ENCODE assay signal across 18 cellular contexts in the genomic region with DNA sequence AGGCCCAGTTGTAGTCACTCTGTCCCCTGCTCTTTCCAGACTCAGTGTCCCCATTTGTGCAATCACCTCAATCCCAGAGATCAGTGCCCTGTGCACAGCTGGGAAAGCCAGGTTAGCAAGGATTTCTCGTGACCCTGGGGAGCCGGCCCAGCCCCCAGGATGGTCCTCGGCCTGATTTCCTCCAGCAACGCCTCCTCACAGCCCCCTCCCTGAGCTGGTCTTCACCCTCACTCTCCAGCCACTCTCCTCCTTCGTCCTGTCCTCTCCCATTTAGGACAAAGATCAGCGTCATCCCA.
DNase-seq lines count a peak whose midpoint lies in the region; ATAC-seq, FAIRE-seq and TF ChIP-seq lines count a peak whose summit lies in the region.
"Had no signal": no experiment of that assay in that cellular context is flagged by ENCODE, and none has a peak within 500 bp of the region (broad histone marks: within the 10 kb centered on the region; RNA-seq: fewer than 3 reads in every experiment).

No MANE protein-coding gene starts in this region.

- no peak for TF ChIP-seq CTCF in brain (conservative IDR thresholded peaks at IDR 0.05)
- TF ChIP-seq CTCF in neural progenitor cell (IDR thresholded peaks at IDR 0.05): no peak

- peaks cover 2% of the 10 kb centered on the region for H3K9me3 ChIP-seq in right cardiac atrium (ENCODE audit: control insufficient read depth, low read length)
- H3K9me3 ChIP-seq in neural progenitor cell (ENCODE audit: low read depth): no peaks in the 10 kb centered on the region
- H3K9me3 ChIP-seq: BE2C had no signal

- H3K27me3 Mint-ChIP-seq in brain (no peaks in the 10 kb centered on the region), neural progenitor cell (ENCODE audit: insufficient read depth, low read depth) (peaks cover 22% of the 10 kb centered on the region)
- H3K27me3 Mint-ChIP-seq in activated CD8-positive, alpha-beta T cell treated with anti-CD3 and anti-CD28 coated beads, Interleukin-2, amount 10 ng/mL, durations not matched to agents 7 days and 5 days (ENCODE audit: low read depth): peaks cover 5% of the 10 kb centered on the region

- no peaks in the 10 kb centered on the region for H4K20me1 ChIP-seq in neural progenitor cell (ENCODE audit: low read depth)

- peak overlapping the region in 2 of 5 experiments; percentile 13 to 27 for H3K4me3 Mint-ChIP-seq in brain
- H3K4me3 Mint-ChIP-seq in neural progenitor cell: no peak overlapping the region
- no peak overlapping the region for H3K4me3 Mint-ChIP-seq in activated CD8-positive, alpha-beta T cell treated with anti-CD3 and anti-CD28 coated beads, Interleukin-2, amount 10 ng/mL, durations not matched to agents 7 days and 5 days
- H3K4me3 Mint-ChIP-seq: HFFc6 had no signal

- H3K4me2 ChIP-seq in neural progenitor cell: peak overlapping the region; percentile 38

- 89% methylated on average over 6 of the region's 6 CpGs for WGBS in right cardiac atrium

- no peak overlapping the region for H3K27ac ChIP-seq in right cardiac atrium (ENCODE audit: low read length)
- H3K27ac ChIP-seq in neural progenitor cell: no peak overlapping the region
- H3K27ac ChIP-seq: HL-60 had no signal

- no peak overlapping the region for H3K9ac ChIP-seq in neural progenitor cell

- intact Hi-C loops in cardiac septum (cut with DNase I): no loop called here
- intact Hi-C loops in right cardiac atrium (cut with DNase I): no loop called here

- H2AFZ ChIP-seq in neural progenitor cell (replicated peaks): no peak overlapping the region

- H3K9me3 Mint-ChIP-seq in brain (peaks cover 14 to 32% (median 20%) of the 10 kb centered on the region in 5 experiments), neural progenitor cell (peaks cover 14% of the 10 kb centered on the region)
- peaks cover 6% of the 10 kb centered on the region for H3K9me3 Mint-ChIP-seq in activated CD8-positive, alpha-beta T cell treated with anti-CD3 and anti-CD28 coated beads, Interleukin-2, amount 10 ng/mL, durations not matched to agents 7 days and 5 days (ENCODE audit: insufficient read depth)

- H3K79me2 ChIP-seq in neural progenitor cell (ENCODE audit: low read depth): no peaks in the 10 kb centered on the region

- ATAC-seq in right cardiac atrium: no peak
- ATAC-seq in activated CD8-positive, alpha-beta T cell treated with anti-CD3 and anti-CD28 coated beads, Interleukin-2, amount 10 ng/mL, durations not matched to agents 7 days and 5 days: no peak
- ATAC-seq: K562 had no signal

- H3K27me3 ChIP-seq in right cardiac atrium (ENCODE audit: control insufficient read depth, insufficient read depth): no peaks in the 10 kb centered on the region
- no peaks in the 10 kb centered on the region for H3K27me3 ChIP-seq in neural progenitor cell
- H3K27me3 ChIP-seq: BE2C had no signal

- CTCF ChIA-PET in activated CD8-positive, alpha-beta T cell treated with anti-CD3 and anti-CD28 coated beads, Interleukin-2, amount 10 ng/mL, durations not matched to agents 7 days and 5 days (lab: Charles Lee): no interaction called here

- H3K36me3 ChIP-seq in neural progenitor cell: no peaks in the 10 kb centered on the region
- H3K36me3 ChIP-seq: BE2C had no signal

- H3K36me3 Mint-ChIP-seq in brain (peaks cover 5% of the 10 kb centered on the region), neural progenitor cell (peaks cover 2% of the 10 kb centered on the region)
- H3K36me3 Mint-ChIP-seq in activated CD8-positive, alpha-beta T cell treated with anti-CD3 and anti-CD28 coated beads, Interleukin-2, amount 10 ng/mL, durations not matched to agents 7 days and 5 days (ENCODE audit: low read depth): no peaks in the 10 kb centered on the region

- POLR2A ChIA-PET in activated CD8-positive, alpha-beta T cell treated with anti-CD3 and anti-CD28 coated beads, Interleukin-2, amount 10 ng/mL, durations not matched to agents 7 days and 5 days (lab: Charles Lee): no interaction called here

- DNase-seq in cardiac septum (ENCODE audit: low spot score) (peak; percentile 43), right cardiac atrium (no peak), neural progenitor cell (ENCODE audit: low spot score) (no peak), RCC 7860 (ENCODE audit: low spot score) (no peak), NCI-H524 (lab: John Stamatoyannopoulos, UW) (no peak)
- DNase-seq in activated CD8-positive, alpha-beta T cell treated with anti-CD3 and anti-CD28 coated beads, Interleukin-2, amount 10 ng/mL, durations not matched to agents 7 days and 5 days: no peak
- DNase-seq: GF-D8, HFFc6, NCI-H1436 treated with DMSO at 0.1 percent for 48 hours, NCI-H2081 treated with DMSO at 0.1 percent for 48 hours, NCI-H226, NCI-H526 treated with DMSO at 0.1 percent for 48 hours, SHP77 treated with DMSO at 0.1 percent for 48 hours had no signal

- no peaks in the 10 kb centered on the region for H3F3A ChIP-seq in neural progenitor cell (ENCODE audit: low read depth)

- H3K4me1 Mint-ChIP-seq in brain (peaks cover 75% of the 10 kb centered on the region), neural progenitor cell (peaks cover 37% of the 10 kb centered on the region)
- H3K4me1 Mint-ChIP-seq in activated CD8-positive, alpha-beta T cell treated with anti-CD3 and anti-CD28 coated beads, Interleukin-2, amount 10 ng/mL, durations not matched to agents 7 days and 5 days (ENCODE audit: low read depth): peaks cover 7% of the 10 kb centered on the region

- H3K27ac Mint-ChIP-seq in brain (peak overlapping the region; percentile 83 to 96 (median 94)), neural progenitor cell (peak overlapping the region; percentile 70)
- H3K27ac Mint-ChIP-seq in activated CD8-positive, alpha-beta T cell treated with anti-CD3 and anti-CD28 coated beads, Interleukin-2, amount 10 ng/mL, durations not matched to agents 7 days and 5 days: no peak overlapping the region
- H3K27ac Mint-ChIP-seq: HFFc6 had no signal

- H3K4me1 ChIP-seq in right cardiac atrium (ENCODE audit: control insufficient read depth, insufficient read depth, low read length) (no peaks in the 10 kb centered on the region), neural progenitor cell (peaks cover 28% of the 10 kb centered on the region)

- FAIRE-seq in RCC 7860 (lab: Jason Lieb, UNC): no peak
- FAIRE-seq: H1, K562 had no signal

- H3K4me3 ChIP-seq in right cardiac atrium (ENCODE audit: low read length) (no peak overlapping the region), neural progenitor cell (no peak overlapping the region)
- H3K4me3 ChIP-seq: K562 had no signal
